ENCODE assay signal across 1 cellular context in genomic region chr18:70287731-70288130, GRCh38.
TF ChIP-seq lines count a peak whose summit lies in the region.

No MANE protein-coding gene starts in this region.

TF ChIP-seq in HepG2, 621 proteins besides CTCF, POLR2A, EP300 and RAD21:
- TF ChIP-seq JDP2 (CRISPR knock-in tag; IDR thresholded peaks at IDR 0.05; ENCODE audit: borderline replicate concordance), result no peak
- no peak for TF ChIP-seq CREB1 (IDR thresholded peaks at IDR 0.05)
- TF ChIP-seq CREB1 (CRISPR knock-in tag; IDR thresholded peaks at IDR 0.05), result no peak
- no peak for TF ChIP-seq HNF4A (CRISPR knock-in tag; IDR thresholded peaks at IDR 0.05)
